11 cellular contexts compared by ENCODE assay signal in genomic region chr10:119521443-119522204, GRCh38. TPM values are rescaled to one million over a fixed set of nuclear protein-coding genes. Genes with fewer than 3 reads are reported as not detected.
DNase-seq lines count a peak whose midpoint lies in the region; ATAC-seq and TF ChIP-seq lines count a peak whose summit lies in the region.
"Had no signal": no experiment of that assay in that cellular context is flagged by ENCODE, and none has a peak within 500 bp of the region (broad histone marks: within the 10 kb centered on the region; RNA-seq: fewer than 3 reads in every experiment).

No MANE protein-coding gene starts in this region.

- no peak overlapping the region for H3K4me3 ChIP-seq in brain microvascular endothelial cell (ENCODE audit: low read depth, low read length)

- no peaks in the 10 kb centered on the region for H3K9me3 Mint-ChIP-seq in effector memory CD8-positive, alpha-beta T cell
- H3K9me3 Mint-ChIP-seq: endodermal cell had no signal

- H3K36me3 ChIP-seq in brain microvascular endothelial cell (replicated peaks): peaks cover 3% of the 10 kb centered on the region

- H3K27me3 ChIP-seq in brain microvascular endothelial cell (replicated peaks): no peaks in the 10 kb centered on the region

- TF ChIP-seq RAD21 in Ishikawa (IDR thresholded peaks at IDR 0.05; ENCODE audit: low read depth): no peak

- ATAC-seq in effector memory CD8-positive, alpha-beta T cell (replicated peaks): no peak
- ATAC-seq in HG03108 (IDR thresholded peaks at IDR 0.05; ENCODE audit: unreplicated experiment) (no peak), GM21576 (IDR thresholded peaks at IDR 0.05; ENCODE audit: unreplicated experiment) (no peak)

- in situ Hi-C loops in Caki2 (cut with HindIII; ENCODE audit: low pct_unique_long_range_greater_than_20kb, low sequenced_read_pairs) (no loop called here), brain microvascular endothelial cell (cut with HindIII; ENCODE audit: low pct_ligation_motif_present, low sequenced_read_pairs) (no loop called here)

- 0 out of 2 replicates have a peak, but pooled peaks have one; percentile 31 for TF ChIP-seq EP300 in Ishikawa (IDR thresholded peaks at IDR 0.05; ENCODE audit: borderline replicate concordance)

- H3K27me3 Mint-ChIP-seq in effector memory CD8-positive, alpha-beta T cell: no peaks in the 10 kb centered on the region

- peak; percentile 25 for DNase-seq in Caki2 (ENCODE audit: low read depth)
- peak; percentile 26 for DNase-seq in brain microvascular endothelial cell
- DNase-seq in myocyte (ENCODE audit: low read depth): peak; percentile 84
- DNase-seq in effector memory CD8-positive, alpha-beta T cell: no peak
- DNase-seq in middle frontal gyrus (ENCODE audit: extremely low spot score, low spot score): no peak
- DNase-seq: endodermal cell, NCI-H1105 treated with DMSO at 0.1 percent for 48 hours, small intestine had no signal

- H3K27ac Mint-ChIP-seq in effector memory CD8-positive, alpha-beta T cell: no peak overlapping the region
- H3K27ac Mint-ChIP-seq: endodermal cell had no signal

- peaks cover 40% of the 10 kb centered on the region for H3K36me3 Mint-ChIP-seq in effector memory CD8-positive, alpha-beta T cell (ENCODE audit: insufficient read depth)

- H3K4me3 Mint-ChIP-seq in effector memory CD8-positive, alpha-beta T cell: no peak overlapping the region
- H3K4me3 Mint-ChIP-seq: endodermal cell had no signal

- no peak for TF ChIP-seq CTCF in brain microvascular endothelial cell (IDR thresholded peaks at IDR 0.05; ENCODE audit: low read depth, low read length, missing control alignments)

- H3K4me1 Mint-ChIP-seq in effector memory CD8-positive, alpha-beta T cell (ENCODE audit: low read depth in 2 of 2): peaks cover 24 to 37% of the 10 kb centered on the region in 2 donors

- no peak overlapping the region for H3K27ac ChIP-seq in brain microvascular endothelial cell

TF ChIP-seq in Ishikawa, 13 proteins besides CTCF, POLR2A, EP300 and RAD21:
- TF ChIP-seq TEAD4 (IDR thresholded peaks at IDR 0.05) (peak; percentile 62), MAX (IDR thresholded peaks at IDR 0.05) (peak; percentile 55; the same call in 1 of the 2 replicates), YY1 (IDR thresholded peaks at IDR 0.05; ENCODE audit: low read depth) (no peak), EGR1 (IDR thresholded peaks at IDR 0.05) (no peak), TCF12 (IDR thresholded peaks at IDR 0.05; ENCODE audit: low read depth) (peak; percentile 44; the same call in 1 of the 2 replicates), CREB1 (IDR thresholded peaks at IDR 0.05; ENCODE audit: low read depth) (no peak)

RNA-seq across cellular contexts. Expression of gene RGS10, which starts 20.9 kb away (rescaled TPM):
- 18.1 and 45.8 TPM in 2 replicates for total RNA-seq in Caki2 (2014; rRNA removed; shearing (Covaris generic); ENCODE audit: low replicate concordance)
- 2.9 and 3.9 TPM in 2 replicates for total RNA-seq in myocyte
- 6.9 TPM for polyA plus RNA-seq in myocyte (2012)

Comparison
In these comparisons a context has a peak if more than half of its experiments do, and no peak if none do; other contexts are left out.
1. DNase-seq: peak in Caki2 (single experiment), brain microvascular endothelial cell (single experiment) and myocyte (single experiment); none in effector memory CD8-positive, alpha-beta T cell (0 of 3) and middle frontal gyrus (single experiment).